In the genomic region with DNA sequence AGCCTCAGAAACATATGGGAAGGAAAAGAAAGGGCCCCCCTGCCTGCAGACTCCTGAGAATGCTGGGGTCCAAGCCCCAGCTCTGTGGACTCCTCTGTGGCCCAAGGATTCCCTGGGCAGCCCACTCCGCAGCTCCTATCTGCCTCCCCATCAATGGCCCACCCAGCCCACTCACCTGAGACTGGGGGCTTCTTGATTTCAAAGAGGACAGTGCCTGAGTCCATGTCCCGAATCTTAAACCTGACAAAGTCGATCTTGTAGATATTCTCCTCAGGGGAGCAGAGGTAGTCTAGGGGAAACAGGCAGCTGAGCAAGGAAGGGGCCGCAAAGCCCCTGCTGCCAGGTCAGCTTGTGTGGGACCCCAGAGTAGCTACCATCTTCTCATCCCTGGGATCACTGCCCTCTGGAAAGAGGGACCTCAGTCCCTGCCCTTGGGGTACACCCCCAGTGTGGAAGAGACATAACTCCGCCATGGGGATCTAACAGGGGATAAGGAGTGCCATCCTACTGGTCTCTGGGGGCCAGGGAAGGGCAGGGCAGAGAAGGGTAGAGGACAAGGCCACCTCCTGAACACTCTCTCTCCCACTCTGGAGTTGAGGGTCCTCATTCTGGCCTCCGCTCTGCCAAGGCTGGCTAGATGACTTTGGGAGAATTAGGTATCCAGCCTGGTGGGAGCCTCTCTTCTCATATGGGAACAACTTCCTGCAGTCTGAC, we compare ENCODE assay signal across 14 cellular contexts. TPM values are rescaled to one million over a fixed set of nuclear protein-coding genes. Genes with fewer than 3 reads are reported as not detected.
DNase-seq lines count a peak whose midpoint lies in the region; ATAC-seq and TF ChIP-seq lines count a peak whose summit lies in the region.
"Had no signal": no experiment of that assay in that cellular context is flagged by ENCODE, and none has a peak within 500 bp of the region (broad histone marks: within the 10 kb centered on the region; RNA-seq: fewer than 3 reads in every experiment).

No MANE protein-coding gene starts in this region.

- H4K20me1 ChIP-seq in PC-3 (ENCODE audit: low read length), result no peaks in the 10 kb centered on the region

- H3K9me3 Mint-ChIP-seq in T-helper 2 cell treated with Interferon-gamma antibody and Interleukin-4, amounts not matched to agents 5 μg/mL and 100 μg/mL, for 36 hours, result no peaks in the 10 kb centered on the region
- no peaks in the 10 kb centered on the region for H3K9me3 Mint-ChIP-seq in central memory CD8-positive, alpha-beta T cell
- H3K9me3 Mint-ChIP-seq in osteocyte (ENCODE audit: unreplicated experiment), result no peaks in the 10 kb centered on the region

- no peaks in the 10 kb centered on the region; the same call in 1 of the 2 replicates for H3K36me3 ChIP-seq in PC-3 (ENCODE audit: low read depth, low read length)

- no peak overlapping the region for H3K9ac ChIP-seq in PC-3 (ENCODE audit: low read length)

- no peaks in the 10 kb centered on the region for H3F3A ChIP-seq in PC-3 (ENCODE audit: low read length, unreplicated experiment)

- DNase-seq in T-helper 2 cell treated with Interferon-gamma antibody and Interleukin-4, amounts not matched to agents 5 μg/mL and 100 μg/mL, for 36 hours (ENCODE audit: low spot score), result no peak
- DNase-seq in T-helper 2 cell (no peak), PC-3 (no peak), osteocyte (ENCODE audit: extremely low spot score, unreplicated experiment) (no peak), NCI-H510A (lab: John Stamatoyannopoulos, UW) (no peak), NCI-H2227 treated with DMSO at 0.1 percent for 48 hours (lab: John Stamatoyannopoulos, UW) (no peak), foreskin keratinocyte (no peak)
- DNase-seq in central memory CD8-positive, alpha-beta T cell (ENCODE audit: low spot score in 2 of 2), result no peak

- H2AFZ ChIP-seq in PC-3 (ENCODE audit: low read length), result no peak overlapping the region
- H2AFZ ChIP-seq: hepatocyte had no signal

- H3K36me3 Mint-ChIP-seq in T-helper 2 cell treated with Interferon-gamma antibody and Interleukin-4, amounts not matched to agents 5 μg/mL and 100 μg/mL, for 36 hours (ENCODE audit: low read depth), result peaks cover 12% of the 10 kb centered on the region
- H3K36me3 Mint-ChIP-seq in central memory CD8-positive, alpha-beta T cell (ENCODE audit: insufficient read depth), result peaks cover 12% of the 10 kb centered on the region
- H3K36me3 Mint-ChIP-seq in osteocyte (ENCODE audit: unreplicated experiment), result peaks cover under 1% of the 10 kb centered on the region

- CTCF ChIA-PET in PC-3 (lab: Charles Lee), result no interaction called here

- no TSS peak for BruUV-seq in PC-3 (replicated peaks; lab: Mats Ljungman, UMichigan)

- H3K27ac ChIP-seq in PC-3 (ENCODE audit: low read length) (no peak overlapping the region), foreskin keratinocyte (no peak overlapping the region)
- H3K27ac ChIP-seq: brain microvascular endothelial cell, hepatocyte, RWPE1, testis had no signal

- peaks cover 43% of the 10 kb centered on the region for H3K4me1 Mint-ChIP-seq in T-helper 2 cell treated with Interferon-gamma antibody and Interleukin-4, amounts not matched to agents 5 μg/mL and 100 μg/mL, for 36 hours (ENCODE audit: low read depth)
- H3K4me1 Mint-ChIP-seq in central memory CD8-positive, alpha-beta T cell, result peaks cover 55% of the 10 kb centered on the region
- peaks cover 21% of the 10 kb centered on the region for H3K4me1 Mint-ChIP-seq in osteocyte (ENCODE audit: unreplicated experiment)

- H3K27me3 ChIP-seq in PC-3 (ENCODE audit: low read length), result no peaks in the 10 kb centered on the region
- H3K27me3 ChIP-seq in foreskin keratinocyte, result no peaks in the 10 kb centered on the region
- H3K27me3 ChIP-seq: brain microvascular endothelial cell, hepatocyte, testis had no signal

- H3K4me2 ChIP-seq in PC-3 (ENCODE audit: low read length), result no peak overlapping the region
- H3K4me2 ChIP-seq: hepatocyte had no signal

- intact Hi-C loops in PC-3 (cut with micrococcal nuclease), result loop anchor here (1.0 to 10.0 kb wide), 2 partner anchors 65 to 144 kb away; a partner anchor contains a TSS

- H3K4me3 Mint-ChIP-seq in T-helper 2 cell treated with Interferon-gamma antibody and Interleukin-4, amounts not matched to agents 5 μg/mL and 100 μg/mL, for 36 hours, result peak overlapping the region; percentile 95
- peak overlapping the region; percentile 6 for H3K4me3 Mint-ChIP-seq in central memory CD8-positive, alpha-beta T cell
- H3K4me3 Mint-ChIP-seq in osteocyte (ENCODE audit: unreplicated experiment), result no peak overlapping the region

- no peaks in the 10 kb centered on the region for H3K9me3 ChIP-seq in PC-3 (ENCODE audit: low read length)
- H3K9me3 ChIP-seq: testis had no signal

- no peaks in the 10 kb centered on the region for H3K9me2 ChIP-seq in PC-3 (replicated peaks; ENCODE audit: low read length)

- H3K4me1 ChIP-seq in PC-3 (ENCODE audit: insufficient read depth, low read length) (0 out of 2 replicates have a peak, but pooled peaks cover 8% of the 10 kb centered on the region), foreskin keratinocyte (no peaks in the 10 kb centered on the region)

- H3K27me3 Mint-ChIP-seq in T-helper 2 cell treated with Interferon-gamma antibody and Interleukin-4, amounts not matched to agents 5 μg/mL and 100 μg/mL, for 36 hours (ENCODE audit: low read depth), result no peaks in the 10 kb centered on the region
- H3K27me3 Mint-ChIP-seq in central memory CD8-positive, alpha-beta T cell, result no peaks in the 10 kb centered on the region
- no peaks in the 10 kb centered on the region for H3K27me3 Mint-ChIP-seq in osteocyte (ENCODE audit: unreplicated experiment)

- no peak overlapping the region for H3K4me3 ChIP-seq in PC-3 (ENCODE audit: low read length)
- H3K4me3 ChIP-seq: hepatocyte, testis had no signal

- ATAC-seq in PC-3 (no peak), foreskin keratinocyte (no peak)
- ATAC-seq in central memory CD8-positive, alpha-beta T cell (replicated peaks; ENCODE audit: extremely low read depth, poor library complexity, severe bottlenecking), result no peak

- H3K79me2 ChIP-seq in PC-3 (ENCODE audit: low read length), result peaks cover 10% of the 10 kb centered on the region; the same call in 1 of the 2 replicates

- TF ChIP-seq CTCF in PC-3 (conservative IDR thresholded peaks at IDR 0.05; ENCODE audit: low read depth, low read length) (peak; percentile 3; the same call in 1 of the 2 replicates), osteocyte (IDR thresholded peaks at IDR 0.05) (peak; percentile 3), foreskin keratinocyte (conservative IDR thresholded peaks at IDR 0.05) (no peak)

- POLR2A ChIA-PET in PC-3 (lab: Charles Lee; ENCODE audit: unreplicated experiment), result no interaction called here

- H3K27ac Mint-ChIP-seq in T-helper 2 cell treated with Interferon-gamma antibody and Interleukin-4, amounts not matched to agents 5 μg/mL and 100 μg/mL, for 36 hours, result peak overlapping the region; percentile 89
- peak overlapping the region; percentile 95 for H3K27ac Mint-ChIP-seq in central memory CD8-positive, alpha-beta T cell (ENCODE audit: low read depth)
- H3K27ac Mint-ChIP-seq in osteocyte (ENCODE audit: unreplicated experiment), result no peak overlapping the region

RNA-seq across cellular contexts. Expression of a gene that starts 3.9 kb away (rescaled TPM):
- total RNA-seq in PC-3 (2014; rRNA removed) (68.4 and 82.1 TPM in 2 replicates), osteocyte (26.0 and 34.9 TPM in 2 replicates), foreskin keratinocyte (22.9 and 24.1 TPM in 2 replicates)
- 28.5 and 31.8 TPM in 2 replicates for polyA plus RNA-seq in foreskin keratinocyte

RNA-seq across cellular contexts. Expression of a gene that starts 22.8 kb away (rescaled TPM):
- total RNA-seq in PC-3 (2014; rRNA removed) (15.8 and 22.4 TPM in 2 replicates), osteocyte (80.0 and 84.3 TPM in 2 replicates), foreskin keratinocyte (44.9 and 47.4 TPM in 2 replicates)
- 32.3 and 36.8 TPM in 2 replicates for polyA plus RNA-seq in foreskin keratinocyte

RNA-seq across cellular contexts. Expression of a gene that starts 28.1 kb away (rescaled TPM):
- 42.6 and 72.9 TPM in 2 replicates for total RNA-seq in PC-3 (2014; rRNA removed)
- 2.7 and 3.2 TPM in 2 replicates for total RNA-seq in osteocyte
- total RNA-seq in foreskin keratinocyte, result 18.4 and 20.8 TPM in 2 replicates
- 19.5 and 22.8 TPM in 2 replicates for polyA plus RNA-seq in foreskin keratinocyte

RNA-seq across cellular contexts. Expression of a gene that starts 42.4 kb away (rescaled TPM):
- total RNA-seq in PC-3 (2014; rRNA removed) (not detected in 2 replicates), osteocyte (not detected in 2 replicates), foreskin keratinocyte (0.07 and 0.28 TPM in 2 replicates)
- polyA plus RNA-seq in foreskin keratinocyte, result 0.07 and 0.18 TPM in 2 replicates
- total RNA-seq: hepatocyte, liver had no signal
- polyA plus RNA-seq: liver, small intestine had no signal

RNA-seq across cellular contexts. Expression of a gene that starts 50.3 kb away (rescaled TPM):
- total RNA-seq in PC-3 (2014; rRNA removed) (86.6 and 118 TPM in 2 replicates), osteocyte (15.2 and 15.6 TPM in 2 replicates), foreskin keratinocyte (47.7 and 66.0 TPM in 2 replicates)
- 33.3 and 45.2 TPM in 2 replicates for polyA plus RNA-seq in foreskin keratinocyte
